ENCODE assay signal across 8 cellular contexts in genomic region chr3:19885468-19885867, GRCh38. TPM values are rescaled to one million over a fixed set of nuclear protein-coding genes. Genes with fewer than 3 reads are reported as not detected.
DNase-seq lines count a peak whose midpoint lies in the region; ATAC-seq and TF ChIP-seq lines count a peak whose summit lies in the region.

No MANE protein-coding gene starts in this region.

- H3K36me3 ChIP-seq in cardiac muscle cell (no peaks in the 10 kb centered on the region), SK-N-SH (replicated peaks in 1 of 2; ENCODE audit: control insufficient read depth in 1 of 2, insufficient read depth in 2 of 2, low read length in 1 of 2) (no peaks in the 10 kb centered on the region), fibroblast of lung (ENCODE audit: control insufficient read depth, insufficient read depth, low read length) (no peaks in the 10 kb centered on the region)

- no peaks in the 10 kb centered on the region for H3K4me1 ChIP-seq in cardiac muscle cell (ENCODE audit: low read depth)
- H3K4me1 ChIP-seq in SK-N-SH (ENCODE audit: control insufficient read depth in 1 of 2, insufficient read depth in 2 of 2, low read depth in 1 of 2, low read length in 1 of 2), result peaks cover 0 to 21% of the 10 kb centered on the region in 2 experiments; a peak in 2 of 4 replicates
- H3K4me1 ChIP-seq in fibroblast of lung (ENCODE audit: control insufficient read depth, extremely low read depth, insufficient read depth, low read length), result peaks cover 10% of the 10 kb centered on the region

- H2AFZ ChIP-seq in SK-N-SH (ENCODE audit: low read depth) (no peak overlapping the region; the same call in 1 of the 2 replicates), fibroblast of lung (ENCODE audit: low read length) (no peak overlapping the region)

- no peak overlapping the region for H3K27ac ChIP-seq in cardiac muscle cell
- no peak overlapping the region for H3K27ac ChIP-seq in SK-N-SH (ENCODE audit: low read depth in 2 of 2, low read length in 1 of 2)
- H3K27ac ChIP-seq in fibroblast of lung (ENCODE audit: insufficient read depth, low read length), result no peak overlapping the region

- CTCF ChIA-PET in SK-N-SH (lab: Yijun Ruan, JAX), result interaction anchor here (1.3 kb wide), 1 partner anchor 8 kb away, joined by 4 read pairs; no protein-coding TSS in a partner anchor

- no peaks in the 10 kb centered on the region for H3K9me2 ChIP-seq in SK-N-SH

- no peak overlapping the region for H3K9ac ChIP-seq in SK-N-SH
- no peak overlapping the region for H3K9ac ChIP-seq in fibroblast of lung (ENCODE audit: insufficient read depth, low read length)

- POLR2A ChIA-PET in SK-N-SH (lab: Yijun Ruan, JAX), result no interaction called here

- WGBS in SK-N-SH (ENCODE audit: low lambda C conversion rate), result 70% methylated on average over 5 of the region's 5 CpGs

- H3K9me3 ChIP-seq in cardiac muscle cell (ENCODE audit: low read depth) (no peaks in the 10 kb centered on the region), SK-N-SH (no peaks in the 10 kb centered on the region), fibroblast of lung (ENCODE audit: control insufficient read depth, insufficient read depth, low read depth, low read length) (no peaks in the 10 kb centered on the region)

- H3K4me3 ChIP-seq in cardiac muscle cell, result no peak overlapping the region
- H3K4me3 ChIP-seq in SK-N-SH (ENCODE audit: low read depth in 2 of 2, low read length in 1 of 2), result no peak overlapping the region
- H3K4me3 ChIP-seq in fibroblast of lung (replicated peaks in 1 of 4; ENCODE audit: control extremely low read depth in 1 of 4, insufficient read depth in 1 of 4, low read depth in 3 of 4, low read length in 4 of 4), result no peak overlapping the region

- H3K79me2 ChIP-seq in SK-N-SH (ENCODE audit: insufficient read depth), result no peaks in the 10 kb centered on the region
- H3K79me2 ChIP-seq in fibroblast of lung (ENCODE audit: control insufficient read depth, insufficient read depth, low read length), result no peaks in the 10 kb centered on the region

- H3K27me3 ChIP-seq in cardiac muscle cell, result no peaks in the 10 kb centered on the region
- H3K27me3 ChIP-seq in SK-N-SH (ENCODE audit: insufficient read depth), result no peaks in the 10 kb centered on the region
- no peaks in the 10 kb centered on the region for H3K27me3 ChIP-seq in fibroblast of lung (ENCODE audit: control insufficient read depth, insufficient read depth, low read length)

- no peaks in the 10 kb centered on the region for H4K20me1 ChIP-seq in SK-N-SH (ENCODE audit: insufficient read depth)
- H4K20me1 ChIP-seq in fibroblast of lung (ENCODE audit: control insufficient read depth, extremely low read depth, insufficient read depth, low read length), result no peaks in the 10 kb centered on the region

- H3K4me2 ChIP-seq in SK-N-SH, result no peak overlapping the region
- H3K4me2 ChIP-seq in fibroblast of lung (ENCODE audit: extremely low read depth, insufficient read depth, low read length), result no peak overlapping the region

- ATAC-seq in Right ventricle myocardium inferior (no peak), HG02852 (IDR thresholded peaks at IDR 0.05; ENCODE audit: unreplicated experiment) (peak; percentile 50), GM19467 (IDR thresholded peaks at IDR 0.05; ENCODE audit: unreplicated experiment) (no peak)

- TF ChIP-seq RAD21 in SK-N-SH (IDR thresholded peaks at IDR 0.05; ENCODE audit: low read length), result peak; percentile 61

- peaks cover 15% of the 10 kb centered on the region for H3F3A ChIP-seq in SK-N-SH (replicated peaks; ENCODE audit: insufficient read depth)

- TF ChIP-seq EP300 in SK-N-SH (IDR thresholded peaks at IDR 0.05; ENCODE audit: borderline replicate concordance in 1 of 2, low read depth in 1 of 2, low read length in 1 of 2), result no peak

- DNase-seq in cardiac muscle cell (ENCODE audit: low read depth in 1 of 2, low spot score in 1 of 2) (peak; percentile 70 to 72), Right ventricle myocardium inferior (ENCODE audit: missing footprints) (no peak), SK-N-SH (peak; percentile 26), fibroblast of lung (ENCODE audit: low read depth in 2 of 2) (peak; percentile 25 to 60), putamen (ENCODE audit: low spot score) (peak; percentile 35)
- DNase-seq in activated effector memory CD4-positive, alpha-beta T cell treated with anti-CD3 and anti-CD28 coated beads, Interleukin-2, amount 50 U/mL, for 16 hours, result no peak

- intact Hi-C loops in Right ventricle myocardium inferior (cut with DNase I), result loop anchor here (5.0 kb wide), 3 partner anchors 157 to 302 kb away; partner anchors contain the start of genes KAT2B and SGO1

- TF ChIP-seq CTCF in cardiac muscle cell (IDR thresholded peaks at IDR 0.05; ENCODE audit: low read depth, low read length), result peak; percentile 63
- TF ChIP-seq CTCF in SK-N-SH (IDR thresholded peaks at IDR 0.05), result peak; percentile 76
- peak; percentile 60 to 61 for TF ChIP-seq CTCF in fibroblast of lung (conservative IDR thresholded peaks at IDR 0.05 in 1 of 2, IDR thresholded peaks at IDR 0.05 in 1 of 2; ENCODE audit: low read depth in 1 of 2, low read length in 2 of 2)

TF ChIP-seq in SK-N-SH, 30 proteins besides CTCF, POLR2A, EP300 and RAD21:
- peak; percentile 35; the same call in 1 of the 2 replicates for TF ChIP-seq SMC3 (IDR thresholded peaks at IDR 0.05; ENCODE audit: low read depth, low read length)
- TF ChIP-seq MAX (IDR thresholded peaks at IDR 0.05; ENCODE audit: low read depth), result no peak
- no peak for TF ChIP-seq USF1 (IDR thresholded peaks at IDR 0.05; ENCODE audit: borderline replicate concordance, low read depth)

RNA-seq across cellular contexts. Expression of gene EFHB, which starts 48.5 kb away (rescaled TPM):
- 0.15 and 1.0 TPM in 2 replicates for total RNA-seq in cardiac muscle cell
- 0.39 and 0.61 TPM in 2 replicates for polyA plus RNA-seq in cardiac muscle cell
- total RNA-seq in Right ventricle myocardium inferior, result not detected
- 0.50 and 0.58 TPM in 2 replicates for polyA plus RNA-seq in SK-N-SH (2012; rRNA removed)
- 0.59 and 0.94 TPM in 2 replicates for polyA plus RNA-seq in SK-N-SH (2012; cell fraction: cytosol; rRNA removed)
- polyA plus RNA-seq in SK-N-SH (2012; cell fraction: nucleus; rRNA removed), result 0.87 and 1.4 TPM in 2 replicates
- 0.83 and 1.0 TPM in 2 replicates for total RNA-seq in fibroblast of lung
- polyA plus RNA-seq in fibroblast of lung, result 0.28 and 0.43 TPM in 2 replicates
- polyA plus RNA-seq in fibroblast of lung (2012), result 0.99 TPM in 1 of 2 replicates, not detected in the other
- not detected in 2 replicates for polyA minus RNA-seq in fibroblast of lung (ENCODE audit: low replicate concordance)

Comparison
In these comparisons a context has a peak if more than half of its experiments do, and no peak if none do; other contexts are left out.
1. DNase-seq: peak in cardiac muscle cell (2 of 2), SK-N-SH (single experiment), fibroblast of lung (2 of 2) and putamen (single experiment); none in Right ventricle myocardium inferior (single experiment) and activated effector memory CD4-positive, alpha-beta T cell treated with anti-CD3 and anti-CD28 coated beads, Interleukin-2, amount 50 U/mL, for 16 hours (single experiment).
2. Peak in every context shown above with its lines, with median percentiles within 50 percentile points of each other: CTCF ChIP-seq.